ENCODE assay signal across 1 cellular context in genomic region chr20:31661625-31662371, GRCh38.
TF ChIP-seq lines count a peak whose summit lies in the region.

No MANE protein-coding gene starts in this region.

TF ChIP-seq in HepG2, 621 proteins besides CTCF, POLR2A, EP300 and RAD21 (continued from another document and continues in another):
- TF ChIP-seq, protein P1, sequence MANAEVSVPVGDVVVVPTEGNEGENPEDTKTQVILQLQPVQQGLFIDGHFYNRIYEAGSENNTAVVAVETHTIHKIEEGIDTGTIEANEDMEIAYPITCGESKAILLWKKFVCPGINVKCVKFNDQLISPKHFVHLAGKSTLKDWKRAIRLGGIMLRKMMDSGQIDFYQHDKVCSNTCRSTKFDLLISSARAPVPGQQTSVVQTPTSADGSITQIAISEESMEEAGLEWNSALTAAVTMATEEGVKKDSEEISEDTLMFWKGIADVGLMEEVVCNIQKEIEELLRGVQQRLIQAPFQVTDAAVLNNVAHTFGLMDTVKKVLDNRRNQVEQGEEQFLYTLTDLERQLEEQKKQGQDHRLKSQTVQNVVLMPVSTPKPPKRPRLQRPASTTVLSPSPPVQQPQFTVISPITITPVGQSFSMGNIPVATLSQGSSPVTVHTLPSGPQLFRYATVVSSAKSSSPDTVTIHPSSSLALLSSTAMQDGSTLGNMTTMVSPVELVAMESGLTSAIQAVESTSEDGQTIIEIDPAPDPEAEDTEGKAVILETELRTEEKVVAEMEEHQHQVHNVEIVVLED (CRISPR knock-in tag; IDR thresholded peaks at IDR 0.05; ENCODE audit: borderline replicate concordance), result peak; percentile 57; the same call in 1 of the 2 replicates
- peak; percentile 80 for TF ChIP-seq TAF15 (IDR thresholded peaks at IDR 0.05; ENCODE audit: low read depth, low read length, poor library complexity, severe bottlenecking)
- 0 out of 2 replicates have a peak, but pooled peaks have one; percentile 73 for TF ChIP-seq ZFP36L2 (CRISPR knock-in tag; IDR thresholded peaks at IDR 0.05)
- 0 out of 2 replicates have a peak, but pooled peaks have one; percentile 61 for TF ChIP-seq ZBTB20 (CRISPR knock-in tag; IDR thresholded peaks at IDR 0.05; ENCODE audit: borderline replicate concordance, low read depth)
- TF ChIP-seq SUZ12 (IDR thresholded peaks at IDR 0.05; ENCODE audit: low read depth, low read length), result no peak
- TF ChIP-seq FOXM1 (CRISPR knock-in tag; IDR thresholded peaks at IDR 0.05), result no peak
- TF ChIP-seq ZNF761 (CRISPR knock-in tag; conservative IDR thresholded peaks at IDR 0.05), result peak; percentile 43; the same call in 1 of the 2 replicates
- peak; percentile 62; the same call in 1 of the 2 replicates for TF ChIP-seq ZNF430 (CRISPR knock-in tag; IDR thresholded peaks at IDR 0.05)
- TF ChIP-seq MTF2 (CRISPR knock-in tag; IDR thresholded peaks at IDR 0.05; ENCODE audit: borderline replicate concordance), result no peak; the same call in 1 of the 2 replicates
- TF ChIP-seq ZNF775 (CRISPR knock-in tag; IDR thresholded peaks at IDR 0.05; ENCODE audit: borderline replicate concordance), result no peak
- no peak for TF ChIP-seq NFRKB (IDR thresholded peaks at IDR 0.05)
- TF ChIP-seq MTA1 (CRISPR knock-in tag; IDR thresholded peaks at IDR 0.05; ENCODE audit: borderline replicate concordance), result peak; percentile 90; the same call in 1 of the 2 replicates
- peak; percentile 97 for TF ChIP-seq U2AF1 (optimal IDR thresholded peaks at IDR 0.05; ENCODE audit: low read depth, low read length)
- TF ChIP-seq ESRRA (CRISPR knock-in tag; IDR thresholded peaks at IDR 0.05; ENCODE audit: low read depth), result 0 out of 2 replicates have a peak, but pooled peaks have one; percentile 46
- TF ChIP-seq, protein P2, sequence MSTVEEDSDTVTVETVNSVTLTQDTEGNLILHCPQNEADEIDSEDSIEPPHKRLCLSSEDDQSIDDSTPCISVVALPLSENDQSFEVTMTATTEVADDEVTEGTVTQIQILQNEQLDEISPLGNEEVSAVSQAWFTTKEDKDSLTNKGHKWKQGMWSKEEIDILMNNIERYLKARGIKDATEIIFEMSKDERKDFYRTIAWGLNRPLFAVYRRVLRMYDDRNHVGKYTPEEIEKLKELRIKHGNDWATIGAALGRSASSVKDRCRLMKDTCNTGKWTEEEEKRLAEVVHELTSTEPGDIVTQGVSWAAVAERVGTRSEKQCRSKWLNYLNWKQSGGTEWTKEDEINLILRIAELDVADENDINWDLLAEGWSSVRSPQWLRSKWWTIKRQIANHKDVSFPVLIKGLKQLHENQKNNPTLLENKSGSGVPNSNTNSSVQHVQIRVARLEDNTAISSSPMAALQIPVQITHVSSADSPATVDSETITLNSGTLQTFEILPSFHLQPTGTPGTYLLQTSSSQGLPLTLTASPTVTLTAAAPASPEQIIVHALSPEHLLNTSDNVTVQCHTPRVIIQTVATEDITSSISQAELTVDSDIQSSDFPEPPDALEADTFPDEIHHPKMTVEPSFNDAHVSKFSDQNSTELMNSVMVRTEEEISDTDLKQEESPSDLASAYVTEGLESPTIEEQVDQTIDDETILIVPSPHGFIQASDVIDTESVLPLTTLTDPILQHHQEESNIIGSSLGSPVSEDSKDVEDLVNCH (CRISPR knock-in tag; IDR thresholded peaks at IDR 0.05), result no peak; the same call in 1 of the 2 replicates
- TF ChIP-seq EED (CRISPR knock-in tag; IDR thresholded peaks at IDR 0.05), result no peak
- TF ChIP-seq HOXD1 (CRISPR knock-in tag; IDR thresholded peaks at IDR 0.05), result no peak
- 0 out of 2 replicates have a peak, but pooled peaks have one; percentile 6 for TF ChIP-seq ZNF337 (CRISPR knock-in tag; IDR thresholded peaks at IDR 0.05; ENCODE audit: borderline replicate concordance, low read depth)
- no peak for TF ChIP-seq IKZF4 (CRISPR knock-in tag; IDR thresholded peaks at IDR 0.05; ENCODE audit: borderline replicate concordance, low read depth, not compliant biosample characterization)
- no peak for TF ChIP-seq TBP (CRISPR knock-in tag; IDR thresholded peaks at IDR 0.05)
- TF ChIP-seq ZNF766 (CRISPR knock-in tag; IDR thresholded peaks at IDR 0.05; ENCODE audit: borderline replicate concordance), result peak; percentile 45; the same call in 1 of the 2 replicates
- TF ChIP-seq ARID4A (CRISPR knock-in tag; IDR thresholded peaks at IDR 0.05; ENCODE audit: borderline replicate concordance), result peak; percentile 82
- peak; percentile 79; the same call in 1 of the 2 replicates for TF ChIP-seq ZNF746 (CRISPR knock-in tag; IDR thresholded peaks at IDR 0.05)
- TF ChIP-seq, protein P3, sequence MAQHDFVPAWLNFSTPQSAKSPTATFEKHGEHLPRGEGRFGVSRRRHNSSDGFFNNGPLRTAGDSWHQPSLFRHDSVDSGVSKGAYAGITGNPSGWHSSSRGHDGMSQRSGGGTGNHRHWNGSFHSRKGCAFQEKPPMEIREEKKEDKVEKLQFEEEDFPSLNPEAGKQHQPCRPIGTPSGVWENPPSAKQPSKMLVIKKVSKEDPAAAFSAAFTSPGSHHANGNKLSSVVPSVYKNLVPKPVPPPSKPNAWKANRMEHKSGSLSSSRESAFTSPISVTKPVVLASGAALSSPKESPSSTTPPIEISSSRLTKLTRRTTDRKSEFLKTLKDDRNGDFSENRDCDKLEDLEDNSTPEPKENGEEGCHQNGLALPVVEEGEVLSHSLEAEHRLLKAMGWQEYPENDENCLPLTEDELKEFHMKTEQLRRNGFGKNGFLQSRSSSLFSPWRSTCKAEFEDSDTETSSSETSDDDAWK (CRISPR knock-in tag; IDR thresholded peaks at IDR 0.05), result no peak
- no peak for TF ChIP-seq GTF2F1 (IDR thresholded peaks at IDR 0.05; ENCODE audit: low read length)
- TF ChIP-seq EHMT2 (IDR thresholded peaks at IDR 0.05; ENCODE audit: borderline replicate concordance, low read depth, low read length), result no peak
- no peak; the same call in 1 of the 2 replicates for TF ChIP-seq ZNF547 (CRISPR knock-in tag; IDR thresholded peaks at IDR 0.05)
- TF ChIP-seq MAF1 (CRISPR knock-in tag; IDR thresholded peaks at IDR 0.05; ENCODE audit: borderline replicate concordance), result 0 out of 2 replicates have a peak, but pooled peaks have one; percentile 62
- TF ChIP-seq ZNF33A (CRISPR knock-in tag; IDR thresholded peaks at IDR 0.05; ENCODE audit: borderline replicate concordance), result no peak
- TF ChIP-seq, protein P4, sequence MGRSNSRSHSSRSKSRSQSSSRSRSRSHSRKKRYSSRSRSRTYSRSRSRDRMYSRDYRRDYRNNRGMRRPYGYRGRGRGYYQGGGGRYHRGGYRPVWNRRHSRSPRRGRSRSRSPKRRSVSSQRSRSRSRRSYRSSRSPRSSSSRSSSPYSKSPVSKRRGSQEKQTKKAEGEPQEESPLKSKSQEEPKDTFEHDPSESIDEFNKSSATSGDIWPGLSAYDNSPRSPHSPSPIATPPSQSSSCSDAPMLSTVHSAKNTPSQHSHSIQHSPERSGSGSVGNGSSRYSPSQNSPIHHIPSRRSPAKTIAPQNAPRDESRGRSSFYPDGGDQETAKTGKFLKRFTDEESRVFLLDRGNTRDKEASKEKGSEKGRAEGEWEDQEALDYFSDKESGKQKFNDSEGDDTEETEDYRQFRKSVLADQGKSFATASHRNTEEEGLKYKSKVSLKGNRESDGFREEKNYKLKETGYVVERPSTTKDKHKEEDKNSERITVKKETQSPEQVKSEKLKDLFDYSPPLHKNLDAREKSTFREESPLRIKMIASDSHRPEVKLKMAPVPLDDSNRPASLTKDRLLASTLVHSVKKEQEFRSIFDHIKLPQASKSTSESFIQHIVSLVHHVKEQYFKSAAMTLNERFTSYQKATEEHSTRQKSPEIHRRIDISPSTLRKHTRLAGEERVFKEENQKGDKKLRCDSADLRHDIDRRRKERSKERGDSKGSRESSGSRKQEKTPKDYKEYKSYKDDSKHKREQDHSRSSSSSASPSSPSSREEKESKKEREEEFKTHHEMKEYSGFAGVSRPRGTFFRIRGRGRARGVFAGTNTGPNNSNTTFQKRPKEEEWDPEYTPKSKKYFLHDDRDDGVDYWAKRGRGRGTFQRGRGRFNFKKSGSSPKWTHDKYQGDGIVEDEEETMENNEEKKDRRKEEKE (IDR thresholded peaks at IDR 0.05), result no peak
- no peak for TF ChIP-seq ZNF207 (IDR thresholded peaks at IDR 0.05; ENCODE audit: borderline replicate concordance)
- TF ChIP-seq MATR3 (CRISPR knock-in tag; IDR thresholded peaks at IDR 0.05), result no peak
- peak; percentile 84; the same call in 1 of the 2 replicates for TF ChIP-seq CCDC6 (CRISPR knock-in tag; IDR thresholded peaks at IDR 0.05)
- TF ChIP-seq RFX3 (CRISPR knock-in tag; IDR thresholded peaks at IDR 0.05), result no peak
- TF ChIP-seq ZNF569 (CRISPR knock-in tag; IDR thresholded peaks at IDR 0.05; ENCODE audit: borderline replicate concordance), result no peak
- TF ChIP-seq ZNF350 (CRISPR knock-in tag; IDR thresholded peaks at IDR 0.05; ENCODE audit: borderline replicate concordance, low read depth), result peak; percentile 90
- TF ChIP-seq, protein P5, sequence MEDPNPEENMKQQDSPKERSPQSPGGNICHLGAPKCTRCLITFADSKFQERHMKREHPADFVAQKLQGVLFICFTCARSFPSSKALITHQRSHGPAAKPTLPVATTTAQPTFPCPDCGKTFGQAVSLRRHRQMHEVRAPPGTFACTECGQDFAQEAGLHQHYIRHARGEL (CRISPR knock-in tag; IDR thresholded peaks at IDR 0.05), result no peak
- TF ChIP-seq ZNF615 (CRISPR knock-in tag; IDR thresholded peaks at IDR 0.05; ENCODE audit: borderline replicate concordance), result no peak
- 0 out of 2 replicates have a peak, but pooled peaks have one; percentile 18 for TF ChIP-seq BHLHE40 (IDR thresholded peaks at IDR 0.05; ENCODE audit: low read length)
- peak; percentile 69 for TF ChIP-seq ZNF143 (CRISPR knock-in tag; IDR thresholded peaks at IDR 0.05)
- no peak for TF ChIP-seq RNF2 (conservative IDR thresholded peaks at IDR 0.05; ENCODE audit: low read depth)
- no peak; the same call in 1 of the 2 replicates for TF ChIP-seq ZNF607 (CRISPR knock-in tag; IDR thresholded peaks at IDR 0.05; ENCODE audit: borderline replicate concordance)
- peak; percentile 80 for TF ChIP-seq IRF2 (CRISPR knock-in tag; IDR thresholded peaks at IDR 0.05)
- no peak for TF ChIP-seq ZNF136 (CRISPR knock-in tag; IDR thresholded peaks at IDR 0.05; ENCODE audit: low read depth)
- peak; percentile 7; the same call in 1 of the 2 replicates for TF ChIP-seq ZNF770 (CRISPR knock-in tag; IDR thresholded peaks at IDR 0.05)
- no peak for TF ChIP-seq XBP1 (CRISPR knock-in tag; IDR thresholded peaks at IDR 0.05)
- no peak for TF ChIP-seq TEAD2 (CRISPR knock-in tag; IDR thresholded peaks at IDR 0.05)
- no peak for TF ChIP-seq HOXA7 (CRISPR knock-in tag; IDR thresholded peaks at IDR 0.05)
- TF ChIP-seq KDM1A (CRISPR knock-in tag; IDR thresholded peaks at IDR 0.05), result peak; percentile 86
- TF ChIP-seq WIZ (CRISPR knock-in tag; IDR thresholded peaks at IDR 0.05), result peak; percentile 43; the same call in 1 of the 2 replicates
- TF ChIP-seq ZNF557 (CRISPR knock-in tag; IDR thresholded peaks at IDR 0.05), result no peak
- no peak for TF ChIP-seq CHD2 (IDR thresholded peaks at IDR 0.05; ENCODE audit: low read depth, low read length)
- TF ChIP-seq IKZF1 (IDR thresholded peaks at IDR 0.05), result no peak
- TF ChIP-seq NCOA5 (CRISPR knock-in tag; IDR thresholded peaks at IDR 0.05), result no peak
- no peak for TF ChIP-seq ZNF660 (CRISPR knock-in tag; IDR thresholded peaks at IDR 0.05; ENCODE audit: borderline replicate concordance, low read depth)
- TF ChIP-seq ZNF256 (CRISPR knock-in tag; conservative IDR thresholded peaks at IDR 0.05), result no peak
- TF ChIP-seq ZSCAN12 (CRISPR knock-in tag; IDR thresholded peaks at IDR 0.05), result no peak
- no peak for TF ChIP-seq MBNL3 (CRISPR knock-in tag; conservative IDR thresholded peaks at IDR 0.05)
